ENCODE assay signal across 1 cellular context in the genomic region with DNA sequence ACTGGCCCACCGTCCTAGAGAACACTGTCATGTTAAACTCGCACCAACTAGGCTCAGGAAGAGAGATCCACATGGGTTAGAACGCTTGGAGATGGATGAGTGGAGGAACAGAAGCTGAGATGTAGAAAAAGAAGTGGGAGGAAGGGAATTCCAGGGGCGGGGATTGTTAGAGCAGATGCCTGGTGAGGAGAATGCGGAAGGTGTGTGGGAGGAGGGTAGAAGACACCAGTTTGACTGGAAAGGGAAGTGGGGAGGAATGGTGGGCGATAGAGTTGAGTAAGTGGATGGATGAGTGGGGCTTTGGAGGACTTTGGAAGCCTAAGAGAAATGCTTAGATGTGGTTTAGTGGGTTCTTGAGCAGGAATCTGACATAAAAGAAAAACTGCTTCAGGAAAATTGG.
TF ChIP-seq lines count a peak whose summit lies in the region.

No MANE protein-coding gene starts in this region.

TF ChIP-seq in GM23338, 12 proteins besides CTCF, POLR2A, EP300 and RAD21 (continued from another document):
- TF ChIP-seq, protein P1, sequence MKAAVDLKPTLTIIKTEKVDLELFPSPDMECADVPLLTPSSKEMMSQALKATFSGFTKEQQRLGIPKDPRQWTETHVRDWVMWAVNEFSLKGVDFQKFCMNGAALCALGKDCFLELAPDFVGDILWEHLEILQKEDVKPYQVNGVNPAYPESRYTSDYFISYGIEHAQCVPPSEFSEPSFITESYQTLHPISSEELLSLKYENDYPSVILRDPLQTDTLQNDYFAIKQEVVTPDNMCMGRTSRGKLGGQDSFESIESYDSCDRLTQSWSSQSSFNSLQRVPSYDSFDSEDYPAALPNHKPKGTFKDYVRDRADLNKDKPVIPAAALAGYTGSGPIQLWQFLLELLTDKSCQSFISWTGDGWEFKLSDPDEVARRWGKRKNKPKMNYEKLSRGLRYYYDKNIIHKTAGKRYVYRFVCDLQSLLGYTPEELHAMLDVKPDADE (IDR thresholded peaks at IDR 0.05), result no peak
- TF ChIP-seq, protein P2, sequence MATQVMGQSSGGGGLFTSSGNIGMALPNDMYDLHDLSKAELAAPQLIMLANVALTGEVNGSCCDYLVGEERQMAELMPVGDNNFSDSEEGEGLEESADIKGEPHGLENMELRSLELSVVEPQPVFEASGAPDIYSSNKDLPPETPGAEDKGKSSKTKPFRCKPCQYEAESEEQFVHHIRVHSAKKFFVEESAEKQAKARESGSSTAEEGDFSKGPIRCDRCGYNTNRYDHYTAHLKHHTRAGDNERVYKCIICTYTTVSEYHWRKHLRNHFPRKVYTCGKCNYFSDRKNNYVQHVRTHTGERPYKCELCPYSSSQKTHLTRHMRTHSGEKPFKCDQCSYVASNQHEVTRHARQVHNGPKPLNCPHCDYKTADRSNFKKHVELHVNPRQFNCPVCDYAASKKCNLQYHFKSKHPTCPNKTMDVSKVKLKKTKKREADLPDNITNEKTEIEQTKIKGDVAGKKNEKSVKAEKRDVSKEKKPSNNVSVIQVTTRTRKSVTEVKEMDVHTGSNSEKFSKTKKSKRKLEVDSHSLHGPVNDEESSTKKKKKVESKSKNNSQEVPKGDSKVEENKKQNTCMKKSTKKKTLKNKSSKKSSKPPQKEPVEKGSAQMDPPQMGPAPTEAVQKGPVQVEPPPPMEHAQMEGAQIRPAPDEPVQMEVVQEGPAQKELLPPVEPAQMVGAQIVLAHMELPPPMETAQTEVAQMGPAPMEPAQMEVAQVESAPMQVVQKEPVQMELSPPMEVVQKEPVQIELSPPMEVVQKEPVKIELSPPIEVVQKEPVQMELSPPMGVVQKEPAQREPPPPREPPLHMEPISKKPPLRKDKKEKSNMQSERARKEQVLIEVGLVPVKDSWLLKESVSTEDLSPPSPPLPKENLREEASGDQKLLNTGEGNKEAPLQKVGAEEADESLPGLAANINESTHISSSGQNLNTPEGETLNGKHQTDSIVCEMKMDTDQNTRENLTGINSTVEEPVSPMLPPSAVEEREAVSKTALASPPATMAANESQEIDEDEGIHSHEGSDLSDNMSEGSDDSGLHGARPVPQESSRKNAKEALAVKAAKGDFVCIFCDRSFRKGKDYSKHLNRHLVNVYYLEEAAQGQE (IDR thresholded peaks at IDR 0.05; ENCODE audit: unreplicated experiment), result no peak
- TF ChIP-seq ZNF331 (CRISPR knock-in tag; IDR thresholded peaks at IDR 0.05; ENCODE audit: low read depth) (no peak), ZNF114 (CRISPR knock-in tag; IDR thresholded peaks at IDR 0.05) (no peak), STAT1 (IDR thresholded peaks at IDR 0.05; ENCODE audit: unreplicated experiment) (no peak), CREB1 (CRISPR knock-in tag; IDR thresholded peaks at IDR 0.05; ENCODE audit: low read depth) (no peak), POLR2AphosphoS5 (IDR thresholded peaks at IDR 0.05; ENCODE audit: low read depth) (no peak), NANOG (IDR thresholded peaks at IDR 0.05; ENCODE audit: borderline replicate concordance) (no peak), EZH2phosphoT487 (IDR thresholded peaks at IDR 0.05; ENCODE audit: unreplicated experiment) (no peak), JUNB (IDR thresholded peaks at IDR 0.05; ENCODE audit: unreplicated experiment) (no peak)
- TF ChIP-seq, protein P3, sequence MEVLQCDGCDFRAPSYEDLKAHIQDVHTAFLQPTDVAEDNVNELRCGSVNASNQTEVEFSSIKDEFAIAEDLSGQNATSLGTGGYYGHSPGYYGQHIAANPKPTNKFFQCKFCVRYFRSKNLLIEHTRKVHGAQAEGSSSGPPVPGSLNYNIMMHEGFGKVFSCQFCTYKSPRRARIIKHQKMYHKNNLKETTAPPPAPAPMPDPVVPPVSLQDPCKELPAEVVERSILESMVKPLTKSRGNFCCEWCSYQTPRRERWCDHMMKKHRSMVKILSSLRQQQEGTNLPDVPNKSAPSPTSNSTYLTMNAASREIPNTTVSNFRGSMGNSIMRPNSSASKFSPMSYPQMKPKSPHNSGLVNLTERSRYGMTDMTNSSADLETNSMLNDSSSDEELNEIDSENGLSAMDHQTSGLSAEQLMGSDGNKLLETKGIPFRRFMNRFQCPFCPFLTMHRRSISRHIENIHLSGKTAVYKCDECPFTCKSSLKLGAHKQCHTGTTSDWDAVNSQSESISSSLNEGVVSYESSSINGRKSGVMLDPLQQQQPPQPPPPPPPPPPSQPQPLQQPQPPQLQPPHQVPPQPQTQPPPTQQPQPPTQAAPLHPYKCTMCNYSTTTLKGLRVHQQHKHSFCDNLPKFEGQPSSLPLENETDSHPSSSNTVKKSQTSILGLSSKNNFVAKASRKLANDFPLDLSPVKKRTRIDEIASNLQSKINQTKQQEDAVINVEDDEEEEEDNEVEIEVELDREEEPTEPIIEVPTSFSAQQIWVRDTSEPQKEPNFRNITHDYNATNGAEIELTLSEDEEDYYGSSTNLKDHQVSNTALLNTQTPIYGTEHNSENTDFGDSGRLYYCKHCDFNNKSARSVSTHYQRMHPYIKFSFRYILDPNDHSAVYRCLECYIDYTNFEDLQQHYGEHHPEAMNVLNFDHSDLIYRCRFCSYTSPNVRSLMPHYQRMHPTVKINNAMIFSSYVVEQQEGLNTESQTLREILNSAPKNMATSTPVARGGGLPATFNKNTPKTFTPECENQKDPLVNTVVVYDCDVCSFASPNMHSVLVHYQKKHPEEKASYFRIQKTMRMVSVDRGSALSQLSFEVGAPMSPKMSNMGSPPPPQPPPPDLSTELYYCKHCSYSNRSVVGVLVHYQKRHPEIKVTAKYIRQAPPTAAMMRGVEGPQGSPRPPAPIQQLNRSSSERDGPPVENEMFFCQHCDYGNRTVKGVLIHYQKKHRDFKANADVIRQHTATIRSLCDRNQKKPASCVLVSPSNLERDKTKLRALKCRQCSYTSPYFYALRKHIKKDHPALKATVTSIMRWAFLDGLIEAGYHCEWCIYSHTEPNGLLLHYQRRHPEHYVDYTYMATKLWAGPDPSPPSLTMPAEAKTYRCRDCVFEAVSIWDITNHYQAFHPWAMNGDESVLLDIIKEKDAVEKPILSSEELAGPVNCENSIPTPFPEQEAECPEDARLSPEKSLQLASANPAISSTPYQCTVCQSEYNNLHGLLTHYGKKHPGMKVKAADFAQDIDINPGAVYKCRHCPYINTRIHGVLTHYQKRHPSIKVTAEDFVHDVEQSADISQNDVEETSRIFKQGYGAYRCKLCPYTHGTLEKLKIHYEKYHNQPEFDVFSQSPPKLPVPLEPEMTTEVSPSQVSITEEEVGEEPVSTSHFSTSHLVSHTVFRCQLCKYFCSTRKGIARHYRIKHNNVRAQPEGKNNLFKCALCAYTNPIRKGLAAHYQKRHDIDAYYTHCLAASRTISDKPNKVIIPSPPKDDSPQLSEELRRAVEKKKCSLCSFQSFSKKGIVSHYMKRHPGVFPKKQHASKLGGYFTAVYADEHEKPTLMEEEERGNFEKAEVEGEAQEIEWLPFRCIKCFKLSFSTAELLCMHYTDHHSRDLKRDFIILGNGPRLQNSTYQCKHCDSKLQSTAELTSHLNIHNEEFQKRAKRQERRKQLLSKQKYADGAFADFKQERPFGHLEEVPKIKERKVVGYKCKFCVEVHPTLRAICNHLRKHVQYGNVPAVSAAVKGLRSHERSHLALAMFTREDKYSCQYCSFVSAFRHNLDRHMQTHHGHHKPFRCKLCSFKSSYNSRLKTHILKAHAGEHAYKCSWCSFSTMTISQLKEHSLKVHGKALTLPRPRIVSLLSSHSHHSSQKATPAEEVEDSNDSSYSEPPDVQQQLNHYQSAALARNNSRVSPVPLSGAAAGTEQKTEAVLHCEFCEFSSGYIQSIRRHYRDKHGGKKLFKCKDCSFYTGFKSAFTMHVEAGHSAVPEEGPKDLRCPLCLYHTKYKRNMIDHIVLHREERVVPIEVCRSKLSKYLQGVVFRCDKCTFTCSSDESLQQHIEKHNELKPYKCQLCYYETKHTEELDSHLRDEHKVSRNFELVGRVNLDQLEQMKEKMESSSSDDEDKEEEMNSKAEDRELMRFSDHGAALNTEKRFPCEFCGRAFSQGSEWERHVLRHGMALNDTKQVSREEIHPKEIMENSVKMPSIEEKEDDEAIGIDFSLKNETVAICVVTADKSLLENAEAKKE (CRISPR knock-in tag; IDR thresholded peaks at IDR 0.05), result no peak
